In genomic region chr5:124908603-124909451, GRCh38 we compare ENCODE assay signal across 8 cellular contexts.
DNase-seq lines count a peak whose midpoint lies in the region; ATAC-seq and TF ChIP-seq lines count a peak whose summit lies in the region.

No MANE protein-coding gene starts in this region.

- H3K4me3 ChIP-seq in mesodermal cell (ENCODE audit: extremely low read depth, insufficient read depth, low read length, poor library complexity, severe bottlenecking) (no peak overlapping the region), psoas muscle (no peak overlapping the region)

- WGBS in mesodermal cell (ENCODE audit: insufficient coverage in 2 of 2), 2 experiments: 71 to 74% methylated on average over 4 to 6 of the region's 7 CpGs
- WGBS in psoas muscle, 3 donors: 68 to 78% (median 73%) methylated on average over 7 of the region's 7 CpGs

- peaks cover 39% of the 10 kb centered on the region for H3K4me1 ChIP-seq in mesodermal cell (ENCODE audit: control insufficient read depth, insufficient read depth, low read length, poor library complexity, severe bottlenecking)
- peaks cover 34% of the 10 kb centered on the region for H3K4me1 ChIP-seq in psoas muscle

- H3K27me3 ChIP-seq in psoas muscle (ENCODE audit: insufficient read depth in 3 of 3, low read length in 2 of 3): no peaks in the 10 kb centered on the region

- no peak for TF ChIP-seq CTCF in GM20000 (IDR thresholded peaks at IDR 0.05; ENCODE audit: extremely low read depth, missing control alignments)
- TF ChIP-seq CTCF in psoas muscle (IDR thresholded peaks at IDR 0.05): no peak

- H3K27ac ChIP-seq in mesodermal cell (ENCODE audit: low read depth, low read length, severe bottlenecking) (peak overlapping the region; percentile 48), psoas muscle (no peak overlapping the region)

- H3K36me3 ChIP-seq in mesodermal cell (ENCODE audit: control insufficient read depth, insufficient read depth, low read length) (no peaks in the 10 kb centered on the region), psoas muscle (ENCODE audit: insufficient read depth in 1 of 2, low read depth in 1 of 2) (no peaks in the 10 kb centered on the region)

- ATAC-seq in HG03521 (IDR thresholded peaks at IDR 0.05; ENCODE audit: unreplicated experiment) (peak; percentile 63), SK-N-SH treated with all-trans-retinoic acid at 6 μM for 48 hours (no peak), psoas muscle (no peak)

- in situ Hi-C loops in Caki2 (cut with HindIII; ENCODE audit: low pct_unique_long_range_greater_than_20kb, low sequenced_read_pairs) (no loop called here), G401 (cut with HindIII; ENCODE audit: low sequenced_read_pairs) (no loop called here)

- H3K9me3 ChIP-seq in mesodermal cell (ENCODE audit: control insufficient read depth, low read length) (no peaks in the 10 kb centered on the region), psoas muscle (no peaks in the 10 kb centered on the region)

- peak; percentile 64 for DNase-seq in Caki2 (ENCODE audit: low read depth)
- peak; percentile 56 for DNase-seq in GM20000 (ENCODE audit: low spot score)
- no peak for DNase-seq in ureter (ENCODE audit: low spot score)
- DNase-seq in G401 (ENCODE audit: low spot score): no peak
- DNase-seq in psoas muscle: no peak

- intact Hi-C loops in psoas muscle (cut with DNase I): loop anchor here (10.0 kb wide), 4 partner anchors 154 to 1234 kb away; no protein-coding TSS in a partner anchor

TF ChIP-seq in SK-N-SH treated with all-trans-retinoic acid at 6 μM for 48 hours, 23 proteins besides CTCF, POLR2A, EP300 and RAD21:
- TF ChIP-seq, protein P1, sequence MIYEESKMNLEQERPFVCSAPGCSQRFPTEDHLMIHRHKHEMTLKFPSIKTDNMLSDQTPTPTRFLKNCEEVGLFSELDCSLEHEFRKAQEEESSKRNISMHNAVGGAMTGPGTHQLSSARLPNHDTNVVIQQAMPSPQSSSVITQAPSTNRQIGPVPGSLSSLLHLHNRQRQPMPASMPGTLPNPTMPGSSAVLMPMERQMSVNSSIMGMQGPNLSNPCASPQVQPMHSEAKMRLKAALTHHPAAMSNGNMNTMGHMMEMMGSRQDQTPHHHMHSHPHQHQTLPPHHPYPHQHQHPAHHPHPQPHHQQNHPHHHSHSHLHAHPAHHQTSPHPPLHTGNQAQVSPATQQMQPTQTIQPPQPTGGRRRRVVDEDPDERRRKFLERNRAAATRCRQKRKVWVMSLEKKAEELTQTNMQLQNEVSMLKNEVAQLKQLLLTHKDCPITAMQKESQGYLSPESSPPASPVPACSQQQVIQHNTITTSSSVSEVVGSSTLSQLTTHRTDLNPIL (CRISPR knock-in tag; IDR thresholded peaks at IDR 0.05; ENCODE audit: low read depth): 0 out of 2 replicates have a peak, but pooled peaks have one; percentile 51
- no peak for TF ChIP-seq POU6F1 (CRISPR knock-in tag; IDR thresholded peaks at IDR 0.05; ENCODE audit: borderline replicate concordance, low read depth)
- peak; percentile 94 for TF ChIP-seq TCF4 (CRISPR knock-in tag; IDR thresholded peaks at IDR 0.05; ENCODE audit: borderline replicate concordance)
- peak; percentile 86 for TF ChIP-seq TSHZ2 (CRISPR knock-in tag; IDR thresholded peaks at IDR 0.05)
- no peak for TF ChIP-seq OSR1 (CRISPR knock-in tag; IDR thresholded peaks at IDR 0.05)
- 0 out of 2 replicates have a peak, but pooled peaks have one; percentile 38 for TF ChIP-seq GLIS3 (CRISPR knock-in tag; IDR thresholded peaks at IDR 0.05)
- TF ChIP-seq, protein P2, sequence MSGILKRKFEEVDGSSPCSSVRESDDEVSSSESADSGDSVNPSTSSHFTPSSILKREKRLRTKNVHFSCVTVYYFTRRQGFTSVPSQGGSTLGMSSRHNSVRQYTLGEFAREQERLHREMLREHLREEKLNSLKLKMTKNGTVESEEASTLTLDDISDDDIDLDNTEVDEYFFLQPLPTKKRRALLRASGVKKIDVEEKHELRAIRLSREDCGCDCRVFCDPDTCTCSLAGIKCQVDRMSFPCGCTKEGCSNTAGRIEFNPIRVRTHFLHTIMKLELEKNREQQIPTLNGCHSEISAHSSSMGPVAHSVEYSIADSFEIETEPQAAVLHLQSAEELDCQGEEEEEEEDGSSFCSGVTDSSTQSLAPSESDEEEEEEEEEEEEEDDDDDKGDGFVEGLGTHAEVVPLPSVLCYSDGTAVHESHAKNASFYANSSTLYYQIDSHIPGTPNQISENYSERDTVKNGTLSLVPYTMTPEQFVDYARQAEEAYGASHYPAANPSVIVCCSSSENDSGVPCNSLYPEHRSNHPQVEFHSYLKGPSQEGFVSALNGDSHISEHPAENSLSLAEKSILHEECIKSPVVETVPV (CRISPR knock-in tag; IDR thresholded peaks at IDR 0.05): peak; percentile 50; the same call in 1 of the 2 replicates
- TF ChIP-seq, protein P3, sequence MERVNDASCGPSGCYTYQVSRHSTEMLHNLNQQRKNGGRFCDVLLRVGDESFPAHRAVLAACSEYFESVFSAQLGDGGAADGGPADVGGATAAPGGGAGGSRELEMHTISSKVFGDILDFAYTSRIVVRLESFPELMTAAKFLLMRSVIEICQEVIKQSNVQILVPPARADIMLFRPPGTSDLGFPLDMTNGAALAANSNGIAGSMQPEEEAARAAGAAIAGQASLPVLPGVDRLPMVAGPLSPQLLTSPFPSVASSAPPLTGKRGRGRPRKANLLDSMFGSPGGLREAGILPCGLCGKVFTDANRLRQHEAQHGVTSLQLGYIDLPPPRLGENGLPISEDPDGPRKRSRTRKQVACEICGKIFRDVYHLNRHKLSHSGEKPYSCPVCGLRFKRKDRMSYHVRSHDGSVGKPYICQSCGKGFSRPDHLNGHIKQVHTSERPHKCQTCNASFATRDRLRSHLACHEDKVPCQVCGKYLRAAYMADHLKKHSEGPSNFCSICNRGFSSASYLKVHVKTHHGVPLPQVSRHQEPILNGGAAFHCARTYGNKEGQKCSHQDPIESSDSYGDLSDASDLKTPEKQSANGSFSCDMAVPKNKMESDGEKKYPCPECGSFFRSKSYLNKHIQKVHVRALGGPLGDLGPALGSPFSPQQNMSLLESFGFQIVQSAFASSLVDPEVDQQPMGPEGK (CRISPR knock-in tag; IDR thresholded peaks at IDR 0.05; ENCODE audit: borderline replicate concordance): no peak
- peak; percentile 47; the same call in 1 of the 2 replicates for TF ChIP-seq ZFP3 (CRISPR knock-in tag; IDR thresholded peaks at IDR 0.05)
- TF ChIP-seq ESRRG (CRISPR knock-in tag; IDR thresholded peaks at IDR 0.05): 0 out of 2 replicates have a peak, but pooled peaks have one; percentile 76
- peak; percentile 88 for TF ChIP-seq ISL1 (CRISPR knock-in tag; IDR thresholded peaks at IDR 0.05)
TF ChIP-seq in SK-N-SH treated with all-trans-retinoic acid at 6 μM for 48 hours: peak in this region for 8.

Comparison
In these comparisons a context has a peak if more than half of its experiments do, and no peak if none do; other contexts are left out.
1. DNase-seq: peak in Caki2 (single experiment) and GM20000 (single experiment); none in ureter (single experiment), G401 (single experiment) and psoas muscle (0 of 2).